In genomic region chr15:69094124-69095030, GRCh38 we compare ENCODE assay signal across 19 cellular contexts.
DNase-seq lines count a peak whose midpoint lies in the region; ATAC-seq and TF ChIP-seq lines count a peak whose summit lies in the region.
"Had no signal": no experiment of that assay in that cellular context is flagged by ENCODE, and none has a peak within 500 bp of the region (broad histone marks: within the 10 kb centered on the region; RNA-seq: fewer than 3 reads in every experiment).

No MANE protein-coding gene starts in this region.

- H3K27ac ChIP-seq in HEK293 (ENCODE audit: extremely low read depth, low read depth, low read length) = no peak overlapping the region
- H3K27ac ChIP-seq: 22Rv1, BLaER1, RWPE1, SJSA1 had no signal

- H3K36me3 ChIP-seq in HEK293 (ENCODE audit: control insufficient read depth in 2 of 2, insufficient read depth in 1 of 2, low read length in 2 of 2) = no peaks in the 10 kb centered on the region
- H3K36me3 ChIP-seq: BLaER1, SJSA1 had no signal

- ATAC-seq in GM18498 (IDR thresholded peaks at IDR 0.05; ENCODE audit: unreplicated experiment) (no peak), GM18519 (IDR thresholded peaks at IDR 0.05; ENCODE audit: low FRiP score, unreplicated experiment) (no peak)
- ATAC-seq: CD8-positive, alpha-beta T cell; HCT116 had no signal

- DNase-seq in DMS 273 (lab: John Stamatoyannopoulos, UW; ENCODE audit: unreplicated experiment) (peak; percentile 31), DMS 273 treated with DMSO at 0.1 percent for 48 hours (lab: John Stamatoyannopoulos, UW) (no peak), brain pericyte (ENCODE audit: low read depth, low spot score) (peak; percentile 37), islet precursor cell (peak; percentile 59), D341Med (ENCODE audit: low spot score) (no peak)
- DNase-seq: CD8-positive, alpha-beta T cell; KBM-7; NCI-H1436; NCI-H2081 treated with DMSO at 0.1 percent for 48 hours; NCI-H226; NCI-H748 treated with DMSO at 0.1 percent for 48 hours had no signal

- H3K4me3 ChIP-seq in HEK293 (ENCODE audit: low read depth, low read length) = no peak overlapping the region
- H3K4me3 ChIP-seq: BLaER1, SJSA1 had no signal

- no peak for TF ChIP-seq CTCF in HEK293 (tag by site-specific recombination; IDR thresholded peaks at IDR 0.05)

- CTCF ChIA-PET in HEK293 (lab: Yijun Ruan, JAX) = interaction anchor here (0.7 kb wide), 1 partner anchor 138 kb away, joined by 3 read pairs; no protein-coding TSS in a partner anchor

- peaks cover 11% of the 10 kb centered on the region for H3K4me1 ChIP-seq in HEK293 (ENCODE audit: control insufficient read depth, insufficient read depth, low read length)

- no peaks in the 10 kb centered on the region for H3K9me3 ChIP-seq in HEK293 (ENCODE audit: control insufficient read depth, insufficient read depth, low read depth, low read length)
- H3K9me3 ChIP-seq: BLaER1, SJSA1 had no signal

- POLR2A ChIA-PET in HEK293 (lab: Yijun Ruan, JAX) = no interaction called here

TF ChIP-seq in HEK293, 187 proteins besides CTCF, POLR2A, EP300 and RAD21:
- TF ChIP-seq YY1 (tag by site-specific recombination; IDR thresholded peaks at IDR 0.05) (no peak), BCL6B (tag by site-specific recombination; IDR thresholded peaks at IDR 0.05) (no peak), ZNF645 (tag by site-specific recombination; IDR thresholded peaks at IDR 0.05) (no peak), ZNF473 (tag by site-specific recombination; IDR thresholded peaks at IDR 0.05) (no peak), ZNF16 (tag by site-specific recombination; IDR thresholded peaks at IDR 0.05; ENCODE audit: low read depth) (no peak), ZNF132 (tag by site-specific recombination; IDR thresholded peaks at IDR 0.05; ENCODE audit: borderline replicate concordance) (no peak), ZIC2 (tag by site-specific recombination; IDR thresholded peaks at IDR 0.05) (peak; percentile 72), ZSCAN16 (tag by site-specific recombination; IDR thresholded peaks at IDR 0.05) (0 out of 2 replicates have a peak, but pooled peaks have one; percentile 33), ZNF544 (tag by site-specific recombination; IDR thresholded peaks at IDR 0.05) (no peak), KLF1 (tag by site-specific recombination; IDR thresholded peaks at IDR 0.05) (peak; percentile 73), ZFP37 (tag by site-specific recombination; IDR thresholded peaks at IDR 0.05) (no peak), ZNF112 (tag by site-specific recombination; IDR thresholded peaks at IDR 0.05) (no peak), ZNF366 (tag by site-specific recombination; conservative IDR thresholded peaks at IDR 0.05) (peak; percentile 82), ZFP3 (tag by site-specific recombination; IDR thresholded peaks at IDR 0.05; ENCODE audit: low read depth) (no peak)

Comparison
In these comparisons a context has a peak if more than half of its experiments do, and no peak if none do; other contexts are left out.
1. DNase-seq: peak in DMS 273 (single experiment), brain pericyte (single experiment) and islet precursor cell (single experiment); none in DMS 273 treated with DMSO at 0.1 percent for 48 hours (single experiment) and D341Med (single experiment).